ENCODE assay signal across 8 cellular contexts in genomic region chr10:132065491-132066105, GRCh38. TPM values are rescaled to one million over a fixed set of nuclear protein-coding genes. Genes with fewer than 3 reads are reported as not detected.
A peak's percentile ranks its signal among the peaks of the same experiment; 100 is the strongest.
DNase-seq lines count a peak whose midpoint lies in the region; ATAC-seq, FAIRE-seq and TF ChIP-seq lines count a peak whose summit lies in the region.

Gene JAKMIP3 (plus strand): TSS chr10:132065946. CDS start chr10:132104809, 38,863 bp downstream.

- peak; percentile 83 for DNase-seq in ELF-1 (ENCODE audit: low read depth, low spot score)
- peak; percentile 22 for DNase-seq in RPMI8226
- peak; percentile 23 for DNase-seq in endothelial cell of umbilical vein (ENCODE audit: low read depth, low spot score)
- DNase-seq in memory B cell (ENCODE audit: low spot score in 2 of 2) = no peak
- peak; percentile 95 for DNase-seq in superior temporal gyrus (ENCODE audit: extremely low spot score)

- no peaks in the 10 kb centered on the region for H3K9me3 ChIP-seq in endothelial cell of umbilical vein (replicated peaks; ENCODE audit: control insufficient read depth, insufficient read depth, low read length)

- peaks cover 4% of the 10 kb centered on the region for H3K27me3 Mint-ChIP-seq in memory B cell

- no peaks in the 10 kb centered on the region for H3K4me1 ChIP-seq in endothelial cell of umbilical vein (ENCODE audit: control insufficient read depth, extremely low read depth, insufficient read depth, low read length)

- CTCF ChIA-PET in endothelial cell of umbilical vein (lab: Charles Lee) = no interaction called here

- dilution Hi-C loops in endothelial cell of umbilical vein (cut with MboI; ENCODE audit: extremely low pct_ligation_motif_present, low sequenced_read_pairs) = no loop called here

- no TSS peak for BruUV-seq in endothelial cell of umbilical vein (replicated peaks; lab: Mats Ljungman, UMichigan)

- FAIRE-seq in endothelial cell of umbilical vein (lab: Jason Lieb, UNC) = no peak

- no peaks in the 10 kb centered on the region for H3K36me3 Mint-ChIP-seq in memory B cell

- H3K4me2 ChIP-seq in endothelial cell of umbilical vein (ENCODE audit: insufficient read depth, low read length) = peak within 1 kb of the TSS; percentile 53

- H3K27me3 ChIP-seq in endothelial cell of umbilical vein (ENCODE audit: control insufficient read depth in 2 of 2, insufficient read depth in 2 of 2, low read length in 2 of 2) = no peaks in the 10 kb centered on the region

- H3K79me2 ChIP-seq in endothelial cell of umbilical vein (ENCODE audit: control insufficient read depth, insufficient read depth, low read length) = no peaks in the 10 kb centered on the region

- H3K4me1 Mint-ChIP-seq in memory B cell = peaks cover 5% of the 10 kb centered on the region

- intact Hi-C loops in endothelial cell of umbilical vein (cut with micrococcal nuclease) = no loop called here

- no peak within 1 kb of the TSS for H3K27ac ChIP-seq in endothelial cell of umbilical vein (ENCODE audit: insufficient read depth, low read depth, low read length)

- H2AFZ ChIP-seq in endothelial cell of umbilical vein (ENCODE audit: low read depth, low read length) = peak within 1 kb of the TSS; percentile 24

- POLR2A ChIA-PET in endothelial cell of umbilical vein (lab: Charles Lee) = no interaction called here

- H3K9ac ChIP-seq in endothelial cell of umbilical vein (replicated peaks; ENCODE audit: extremely low read depth, insufficient read depth, low read length) = no peak within 1 kb of the TSS

- no peaks in the 10 kb centered on the region for H3K36me3 ChIP-seq in endothelial cell of umbilical vein (ENCODE audit: control insufficient read depth in 2 of 2, extremely low read depth in 1 of 2, insufficient read depth in 2 of 2, low read length in 2 of 2)

- H3K9me1 ChIP-seq in endothelial cell of umbilical vein (replicated peaks; ENCODE audit: control insufficient read depth, extremely low read depth, insufficient read depth, low read length) = no peaks in the 10 kb centered on the region

- no peak within 1 kb of the TSS for H3K27ac Mint-ChIP-seq in memory B cell

- TF ChIP-seq POLR2A in endothelial cell of umbilical vein (IDR thresholded peaks at IDR 0.05; ENCODE audit: low read depth, low read length) = no peak

- peak within 1 kb of the TSS; percentile 24 for H3K4me3 Mint-ChIP-seq in memory B cell

- no peaks in the 10 kb centered on the region for H4K20me1 ChIP-seq in endothelial cell of umbilical vein (replicated peaks; ENCODE audit: control insufficient read depth, extremely low read depth, insufficient read depth, low read length)

- no peak for ATAC-seq in memory B cell (ENCODE audit: low read depth)
- no peak for ATAC-seq in GM21528 (IDR thresholded peaks at IDR 0.05; ENCODE audit: low FRiP score, unreplicated experiment)
- ATAC-seq in GM18858 (IDR thresholded peaks at IDR 0.05; ENCODE audit: unreplicated experiment) = no peak
- no peak for ATAC-seq in GM18498 (IDR thresholded peaks at IDR 0.05; ENCODE audit: unreplicated experiment)

- H3K9me3 Mint-ChIP-seq in memory B cell = no peaks in the 10 kb centered on the region

- H3K4me3 ChIP-seq in endothelial cell of umbilical vein (replicated peaks in 1 of 3; ENCODE audit: insufficient read depth in 1 of 3, low read depth in 1 of 3, low read length in 3 of 3) = no peak within 1 kb of the TSS

- TF ChIP-seq CTCF in endothelial cell of umbilical vein (IDR thresholded peaks at IDR 0.05; ENCODE audit: extremely low read depth in 1 of 2, insufficient read depth in 1 of 2, low read depth in 1 of 2, low read length in 2 of 2) = no peak

TF ChIP-seq in endothelial cell of umbilical vein, 7 proteins besides CTCF, POLR2A, EP300 and RAD21:
- no peak for TF ChIP-seq POLR2AphosphoS5 (IDR thresholded peaks at IDR 0.05; ENCODE audit: insufficient read depth, low read depth, low read length)
- no peak for TF ChIP-seq FOS (IDR thresholded peaks at IDR 0.05; ENCODE audit: borderline replicate concordance, insufficient read depth, low read length)
- no peak for TF ChIP-seq MAX (IDR thresholded peaks at IDR 0.05; ENCODE audit: insufficient read depth, insufficient read length)
- TF ChIP-seq MYC (IDR thresholded peaks at IDR 0.05; ENCODE audit: low read depth, low read length) = no peak
- TF ChIP-seq EZH2 (IDR thresholded peaks at IDR 0.05; ENCODE audit: borderline replicate concordance, low read depth, low read length, severe bottlenecking) = no peak
- TF ChIP-seq JUN (IDR thresholded peaks at IDR 0.05; ENCODE audit: borderline replicate concordance, insufficient read depth, insufficient read length, low read depth) = no peak
- no peak for TF ChIP-seq GATA2 (IDR thresholded peaks at IDR 0.05; ENCODE audit: insufficient read depth, insufficient read length, low read depth, low read length)
TF ChIP-seq in endothelial cell of umbilical vein: peak in this region for 0.

RNA-seq across cellular contexts. Expression of gene JAKMIP3, which starts in this region (rescaled TPM):
- 0.07 TPM in 1 of 2 replicates, not detected in the other for total RNA-seq in endothelial cell of umbilical vein
- polyA plus RNA-seq in endothelial cell of umbilical vein = 0.01 and 0.02 TPM in 2 replicates
- 0.01 TPM in 2 replicates for polyA plus RNA-seq in endothelial cell of umbilical vein (2011; cell fraction: cytosol; rRNA removed)
- 0.09 and 0.11 TPM in 2 replicates for polyA plus RNA-seq in endothelial cell of umbilical vein (2011; cell fraction: nucleus; rRNA removed)
- 0.03 TPM in 1 of 2 replicates, not detected in the other for polyA plus RNA-seq in endothelial cell of umbilical vein (2012)
- not detected in 2 replicates for polyA minus RNA-seq in endothelial cell of umbilical vein
- not detected for polyA minus RNA-seq in endothelial cell of umbilical vein (2011; cell fraction: cytosol; rRNA and poly(A)+ RNA removed)
- 0.10 TPM in 1 of 2 replicates, not detected in the other for polyA minus RNA-seq in endothelial cell of umbilical vein (2011; cell fraction: nucleus; rRNA and poly(A)+ RNA removed)

Comparison
In these comparisons a context has a peak if more than half of its experiments do, and no peak if none do; other contexts are left out.
1. Peak in DNase-seq and H3K4me2 ChIP-seq in endothelial cell of umbilical vein; RNA of the gene not detected or under 1 TPM.
2. DNase-seq: peak in ELF-1 (single experiment), RPMI8226 (single experiment) and superior temporal gyrus (single experiment); none in memory B cell (0 of 2).